22 cellular contexts compared by ENCODE assay signal in the genomic region with DNA sequence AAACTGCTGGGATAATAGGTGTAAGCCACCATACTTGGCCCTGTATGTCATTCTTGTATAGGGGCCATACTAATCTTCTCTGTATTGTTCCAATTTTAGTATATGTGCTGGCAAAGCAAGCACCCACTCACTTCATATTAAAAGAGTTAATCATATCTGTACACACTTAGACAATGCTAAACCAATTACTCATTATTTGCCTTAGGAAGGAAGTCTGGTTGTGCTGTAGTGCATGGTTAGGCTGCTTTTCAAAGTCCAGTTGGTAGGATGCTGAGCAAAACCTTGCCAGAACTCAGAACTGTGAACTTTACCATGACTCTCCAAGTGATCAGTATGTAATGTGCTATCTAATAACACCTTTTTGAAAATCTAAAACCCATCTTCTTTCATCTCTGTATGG.
A peak's percentile ranks its signal among the peaks of the same experiment; 100 is the strongest.
DNase-seq lines count a peak whose midpoint lies in the region; ATAC-seq and TF ChIP-seq lines count a peak whose summit lies in the region.
"Had no signal": no experiment of that assay in that cellular context is flagged by ENCODE, and none has a peak within 500 bp of the region (broad histone marks: within the 10 kb centered on the region; RNA-seq: fewer than 3 reads in every experiment).

No MANE protein-coding gene starts in this region.

- H3K9ac ChIP-seq in PC-3 (ENCODE audit: low read length), result no peak overlapping the region
- H3K9ac ChIP-seq: BLaER1 treated with 17β-estradiol and CSF1 and Interleukin-3, amounts not matched to agents 10 nM and 100 nM had no signal

- TF ChIP-seq CTCF in PC-3 (conservative IDR thresholded peaks at IDR 0.05; ENCODE audit: low read depth, low read length), result no peak

- no peak overlapping the region for H3K4me3 ChIP-seq in PC-3 (ENCODE audit: low read length)
- H3K4me3 ChIP-seq: BLaER1 treated with 17β-estradiol and CSF1 and Interleukin-3, amounts not matched to agents 10 nM and 100 nM; mucosa of descending colon had no signal

- CTCF ChIA-PET in PC-3 (lab: Charles Lee), result no interaction called here

- no peaks in the 10 kb centered on the region for H3K9me2 ChIP-seq in PC-3 (replicated peaks; ENCODE audit: low read length)

- H3F3A ChIP-seq in PC-3 (ENCODE audit: low read length, unreplicated experiment), result no peaks in the 10 kb centered on the region

- no peaks in the 10 kb centered on the region for H3K79me2 ChIP-seq in PC-3 (ENCODE audit: low read length)

- no peak overlapping the region for H3K4me2 ChIP-seq in PC-3 (ENCODE audit: low read length)
- H3K4me2 ChIP-seq: BLaER1 treated with 17β-estradiol and CSF1 and Interleukin-3, amounts not matched to agents 10 nM and 100 nM had no signal

- H3K27ac ChIP-seq in PC-3 (ENCODE audit: low read length) (peak overlapping the region; percentile 53), epithelial cell of prostate (peak overlapping the region; percentile 26)
- H3K27ac ChIP-seq: 22Rv1; BLaER1 treated with 17β-estradiol and CSF1 and Interleukin-3, amounts not matched to agents 10 nM and 100 nM had no signal

- POLR2A ChIA-PET in PC-3 (lab: Charles Lee; ENCODE audit: unreplicated experiment), result no interaction called here

- H4K20me1 ChIP-seq in PC-3 (ENCODE audit: low read length), result no peaks in the 10 kb centered on the region
- H4K20me1 ChIP-seq: BLaER1 treated with 17β-estradiol and CSF1 and Interleukin-3, amounts not matched to agents 10 nM and 100 nM had no signal

- peaks cover 18% of the 10 kb centered on the region for H3K4me1 ChIP-seq in PC-3 (ENCODE audit: insufficient read depth, low read length)
- H3K4me1 ChIP-seq: BLaER1 treated with 17β-estradiol and CSF1 and Interleukin-3, amounts not matched to agents 10 nM and 100 nM had no signal

- H3K36me3 ChIP-seq in PC-3 (ENCODE audit: low read depth, low read length), result no peaks in the 10 kb centered on the region
- H3K36me3 ChIP-seq: BLaER1 treated with 17β-estradiol and CSF1 and Interleukin-3, amounts not matched to agents 10 nM and 100 nM had no signal

- peak; percentile 30 for DNase-seq in NCI-H146 (lab: John Stamatoyannopoulos, UW)
- no peak for DNase-seq in NCI-H146 treated with DMSO at 0.1 percent for 48 hours (lab: John Stamatoyannopoulos, UW; ENCODE audit: unreplicated experiment)
- DNase-seq in PC-3, result peak; percentile 84
- peak; percentile 71 for DNase-seq in epithelial cell of prostate (ENCODE audit: low read depth, low spot score)
- peak; percentile 49 for DNase-seq in pulmonary artery endothelial cell (ENCODE audit: low read depth, low spot score)
- DNase-seq in NCI-H128 (lab: John Stamatoyannopoulos, UW; ENCODE audit: unreplicated experiment), result no peak
- DNase-seq in LoVo (ENCODE audit: low spot score), result no peak
- DNase-seq: activated CD4-positive, alpha-beta T cell treated with anti-CD3 and anti-CD28 coated beads, Interleukin-2, amount 10 ng/mL, durations not matched to agents 24 days and 14 days; activated CD8-positive, alpha-beta memory T cell treated with anti-CD3 and anti-CD28 coated beads, Interleukin-2, amount 50 U/mL, for 4 hours; activated naive CD4-positive, alpha-beta T cell; endodermal cell; foreskin melanocyte; left colon; mucosa of descending colon; NCI-H187 treated with DMSO at 0.1 percent for 48 hours; NCI-H446 treated with DMSO at 0.1 percent for 48 hours; Right ventricle myocardium superior; stimulated activated CD4-positive, alpha-beta T cell treated with anti-CD3 and anti-CD28 coated beads, Interleukin-4, amount 100 ng/mL, for 4 hours had no signal

- H3K9me3 ChIP-seq in PC-3 (ENCODE audit: low read length), result no peaks in the 10 kb centered on the region
- H3K9me3 ChIP-seq: BLaER1 treated with 17β-estradiol and CSF1 and Interleukin-3, amounts not matched to agents 10 nM and 100 nM; mucosa of descending colon had no signal

- no peaks in the 10 kb centered on the region for H3K27me3 ChIP-seq in PC-3 (ENCODE audit: low read length)
- H3K27me3 ChIP-seq: BLaER1 treated with 17β-estradiol and CSF1 and Interleukin-3, amounts not matched to agents 10 nM and 100 nM had no signal

- no peak overlapping the region for H2AFZ ChIP-seq in PC-3 (ENCODE audit: low read length)

- intact Hi-C loops in PC-3 (cut with micrococcal nuclease), result no loop called here

- BruUV-seq in PC-3 (replicated peaks; lab: Mats Ljungman, UMichigan), result no TSS peak

- ATAC-seq in PC-3 (peak; percentile 99), GM21576 (IDR thresholded peaks at IDR 0.05; ENCODE audit: unreplicated experiment) (no peak)
- ATAC-seq: HCT116, left colon, mucosa of descending colon had no signal

Comparison
In these comparisons a context has a peak if more than half of its experiments do, and no peak if none do; other contexts are left out.
1. DNase-seq: peak in NCI-H146 (single experiment), PC-3 (single experiment), epithelial cell of prostate (single experiment) and pulmonary artery endothelial cell (single experiment); none in NCI-H146 treated with DMSO at 0.1 percent for 48 hours (single experiment), NCI-H128 (single experiment) and LoVo (single experiment).